In the genomic region with DNA sequence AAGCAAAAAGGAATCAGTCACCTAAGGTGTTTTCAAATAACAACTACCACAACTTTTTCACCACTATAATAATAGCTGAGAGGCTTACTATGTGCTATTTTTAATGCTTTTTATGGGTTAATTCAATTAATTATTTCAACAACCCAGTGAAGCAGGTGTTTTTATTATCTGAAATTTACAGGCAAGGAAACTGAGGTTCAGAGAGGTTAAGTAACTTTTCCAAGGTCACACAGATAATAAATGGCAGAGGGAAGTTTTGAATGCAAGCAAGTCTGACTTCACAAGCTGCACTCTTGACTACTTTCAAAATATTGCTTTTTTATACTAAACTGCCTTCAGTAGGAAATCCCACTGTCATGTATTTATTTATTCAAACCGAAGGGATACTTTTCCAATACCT, we compare ENCODE assay signal across 27 cellular contexts.
"Had no signal": no experiment of that assay in that cellular context is flagged by ENCODE, and none has a peak within 500 bp of the region (broad histone marks: within the 10 kb centered on the region; RNA-seq: fewer than 3 reads in every experiment).

No MANE protein-coding gene starts in this region.

- H3K27ac Mint-ChIP-seq: naive thymus-derived CD8-positive, alpha-beta T cell; nephron; stimulated activated effector memory CD8-positive, alpha-beta T cell treated with anti-CD3 and anti-CD28 coated beads, Interleukin-12 subunit alpha, Interleukin-12 subunit beta, amount 100 ng/mL, for 72 hours; stimulated activated naive CD8-positive, alpha-beta T cell treated with anti-CD3 and anti-CD28 coated beads, Interleukin-15, Interleukin-2, amounts not matched to agents 100 ng/mL and 50 ng/mL, for 24 hours; type B pancreatic cell had no signal

- H3K4me3 Mint-ChIP-seq: nephron; neural crest cell; stimulated activated effector memory CD8-positive, alpha-beta T cell treated with anti-CD3 and anti-CD28 coated beads, Interleukin-12 subunit alpha, Interleukin-12 subunit beta, amount 100 ng/mL, for 72 hours; stimulated activated naive CD8-positive, alpha-beta T cell treated with anti-CD3 and anti-CD28 coated beads, Interleukin-15, Interleukin-2, amounts not matched to agents 100 ng/mL and 50 ng/mL, for 24 hours; type B pancreatic cell had no signal

- H3K4me3 ChIP-seq: left lung, lower lobe of right lung, pancreas, prostate gland, sigmoid colon, spleen, suprapubic skin, tibial nerve, uterus had no signal

- H3K9me3 ChIP-seq: left lung, lower lobe of right lung, pancreas, prostate gland, sigmoid colon, spleen, suprapubic skin, tibial nerve, uterus had no signal

- H3K36me3 Mint-ChIP-seq: type B pancreatic cell had no signal

- H3K27ac ChIP-seq: left lung, lower lobe of right lung, pancreas, prostate gland, sigmoid colon, spleen, suprapubic skin, tibial nerve, uterus had no signal

- FAIRE-seq: keratinocyte, pancreas, small intestine had no signal

- ATAC-seq: left colon; left lung; lower lobe of right lung; naive thymus-derived CD8-positive, alpha-beta T cell; pancreas; right cardiac atrium; stimulated activated effector memory CD8-positive, alpha-beta T cell treated with anti-CD3 and anti-CD28 coated beads, Interleukin-12 subunit alpha, Interleukin-12 subunit beta, amount 100 ng/mL, for 72 hours had no signal

- H3K36me3 ChIP-seq: left lung, lower lobe of right lung, pancreas, prostate gland, sigmoid colon, spleen, suprapubic skin, tibial nerve, uterus had no signal

- H3K9me3 Mint-ChIP-seq: naive thymus-derived CD8-positive, alpha-beta T cell; nephron; neural crest cell; stimulated activated effector memory CD8-positive, alpha-beta T cell treated with anti-CD3 and anti-CD28 coated beads, Interleukin-12 subunit alpha, Interleukin-12 subunit beta, amount 100 ng/mL, for 72 hours; stimulated activated naive CD8-positive, alpha-beta T cell treated with anti-CD3 and anti-CD28 coated beads, Interleukin-15, Interleukin-2, amounts not matched to agents 100 ng/mL and 50 ng/mL, for 24 hours; type B pancreatic cell had no signal

- DNase-seq: kidney glomerular epithelial cell; left colon; left lung; lower lobe of right lung; mammary epithelial cell; mesenchymal stem cell; naive thymus-derived CD8-positive, alpha-beta T cell; nucleus accumbens; pancreas; posterior cingulate gyrus; retina; right cardiac atrium; sigmoid colon; small intestine; spleen; stimulated activated CD4-positive, alpha-beta T cell treated with anti-CD3 and anti-CD28 coated beads, Interleukin-4, amount 100 ng/mL, for 24 hours; stimulated activated naive CD4-positive, alpha-beta T cell; uterus had no signal

- H3K4me1 ChIP-seq: pancreas, prostate gland, uterus had no signal

- H3K27me3 ChIP-seq: left lung, pancreas, sigmoid colon, spleen, uterus had no signal
